Comparison of ENCODE assay signal across 9 cellular contexts in genomic region chr14:67704484-67705089, GRCh38. TPM values are rescaled to one million over a fixed set of nuclear protein-coding genes. Genes with fewer than 3 reads are reported as not detected.
DNase-seq lines count a peak whose midpoint lies in the region; ATAC-seq, FAIRE-seq and TF ChIP-seq lines count a peak whose summit lies in the region.
"Had no signal": no experiment of that assay in that cellular context is flagged by ENCODE, and none has a peak within 500 bp of the region (broad histone marks: within the 10 kb centered on the region; RNA-seq: fewer than 3 reads in every experiment).

No MANE protein-coding gene starts in this region.

- no peaks in the 10 kb centered on the region for H3K79me2 ChIP-seq in HepG2 (ENCODE audit: insufficient read depth, low read length)

- POLR2A ChIA-PET in A673 (lab: Charles Lee; ENCODE audit: low non-redundant PET) (interaction anchor here (0.8 kb wide), 1 partner anchor 9 kb away, joined by 4 read pairs; the partner anchor contains the start of gene RDH11), HepG2 (lab: Yijun Ruan, JAX) (interaction anchor here (1.0 to 1.3 kb wide), 6 partner anchors 9 to 121 kb away, joined by 4 to 10 read pairs (median 6); partner anchors contain the start of genes ARG2 and RDH11)

- H3K4me2 ChIP-seq in HepG2 (ENCODE audit: low read depth, low read length): peak overlapping the region; percentile 30

- H3K4me1 ChIP-seq in A673 (ENCODE audit: insufficient read depth, low read length, poor library complexity, severe bottlenecking) (no peaks in the 10 kb centered on the region), HepG2 (ENCODE audit: insufficient read depth, low read length) (peaks cover 23% of the 10 kb centered on the region), transverse colon (no peaks in the 10 kb centered on the region)

- no peak overlapping the region for H3K27ac ChIP-seq in A673 (ENCODE audit: low read depth, low read length, poor library complexity, severe bottlenecking)
- H3K27ac ChIP-seq in coronary artery: no peak overlapping the region
- no peak overlapping the region for H3K27ac ChIP-seq in HepG2 (ENCODE audit: extremely low read length, insufficient read depth, low read length)
- H3K27ac ChIP-seq in transverse colon: no peak overlapping the region

- CTCF ChIA-PET in A673 (lab: Charles Lee): interaction anchor here (0.5 to 2.4 kb wide), 15 partner anchors 10 to 1836 kb away, joined by 3 to 27 read pairs (median 8); partner anchors contain the start of genes ARG2, ATP6V1D, EIF2S1 and PIGH
- CTCF ChIA-PET in HepG2 (lab: Yijun Ruan, JAX; ENCODE audit: low intra/inter-chr PET ratio, low total read pairs): interaction anchor here (0.9 to 3.7 kb wide), 7 partner anchors 29 to 277 kb away, joined by 3 to 29 read pairs (median 7); partner anchors contain the start of genes ARG2, PIGH and VTI1B

- peak overlapping the region; percentile 58 for H2AFZ ChIP-seq in HepG2 (ENCODE audit: low read length)

- no peaks in the 10 kb centered on the region for H3K27me3 ChIP-seq in A673 (replicated peaks; ENCODE audit: insufficient read depth, low read depth, low read length, poor library complexity)
- no peaks in the 10 kb centered on the region for H3K27me3 ChIP-seq in GM06990 (replicated peaks; ENCODE audit: control insufficient read depth, insufficient read depth, low read length)
- no peaks in the 10 kb centered on the region for H3K27me3 ChIP-seq in HepG2 (ENCODE audit: control insufficient read depth in 1 of 2, insufficient read depth in 2 of 2, low read length in 2 of 2)
- H3K27me3 ChIP-seq in transverse colon: no peaks in the 10 kb centered on the region

- intact Hi-C loops in A673 (cut with micrococcal nuclease; ENCODE audit: unreplicated experiment): loop anchor here (1.0 to 10.0 kb wide), 4 partner anchors 86 to 278 kb away; no protein-coding TSS in a partner anchor
- intact Hi-C loops in HepG2 (cut with micrococcal nuclease; ENCODE audit: unreplicated experiment): loop anchor here (1.0 to 10.0 kb wide), 7 partner anchors 30 to 280 kb away; partner anchors contain the start of genes ARG2 and VTI1B
- intact Hi-C loops in transverse colon (cut with DNase I; ENCODE audit: low total_unique reads): loop anchor here (10.0 kb wide), 1 partner anchor 90 kb away; the partner anchor contains the start of gene ARG2

- H3K36me3 ChIP-seq in A673 (ENCODE audit: insufficient read depth, low read length, poor library complexity, severe bottlenecking) (no peaks in the 10 kb centered on the region), GM06990 (ENCODE audit: control insufficient read depth, insufficient read depth, low read length) (no peaks in the 10 kb centered on the region), HepG2 (replicated peaks in 1 of 2; ENCODE audit: control insufficient read depth in 1 of 2, insufficient read depth in 2 of 2, low read length in 2 of 2) (no peaks in the 10 kb centered on the region), transverse colon (no peaks in the 10 kb centered on the region)

- TF ChIP-seq POLR2A in HepG2 (IDR thresholded peaks at IDR 0.05; ENCODE audit: insufficient read depth in 1 of 2, low read depth in 2 of 2, low read length in 2 of 2) (no peak), transverse colon (IDR thresholded peaks at IDR 0.05) (no peak)

- DNase-seq in A673 (ENCODE audit: low spot score) (peak; percentile 76), GM06990 (ENCODE audit: extremely low read depth, insufficient read length) (peak; percentile 39), NCI-H1092 treated with DMSO at 0.1 percent for 48 hours (lab: John Stamatoyannopoulos, UW) (peak; percentile 82), SIG-M5 (lab: John Stamatoyannopoulos, UW) (peak; percentile 10), coronary artery (ENCODE audit: low spot score) (no peak), HepG2 (ENCODE audit: low spot score) (peak; percentile 54), transverse colon (no peak)

- ATAC-seq in HepG2 (peak; percentile 84), GM21423 (IDR thresholded peaks at IDR 0.05; ENCODE audit: unreplicated experiment) (no peak)

- 0% methylated on average over 3 of the region's 3 CpGs for WGBS in HepG2 (ENCODE audit: low lambda C conversion rate)
- 0% methylated on average over 3 of the region's 3 CpGs for WGBS in transverse colon (ENCODE audit: low coverage in 1 of 2), 2 donors

- H3K9ac ChIP-seq in HepG2 (ENCODE audit: insufficient read depth, low read depth, low read length): no peak overlapping the region

- H3K9me3 ChIP-seq in A673 (ENCODE audit: low read depth, low read length, poor library complexity, severe bottlenecking): peaks cover 12% of the 10 kb centered on the region
- H3K9me3 ChIP-seq in HepG2 (ENCODE audit: low read length): peaks cover 9% of the 10 kb centered on the region
- H3K9me3 ChIP-seq in transverse colon: peaks cover 0 to 5% of the 10 kb centered on the region in 2 donors

- peak; percentile 81 for TF ChIP-seq CTCF in A673 (conservative IDR thresholded peaks at IDR 0.05; ENCODE audit: low read depth, low read length)
- peak; percentile 64 for TF ChIP-seq CTCF in GM06990 (IDR thresholded peaks at IDR 0.05; ENCODE audit: insufficient read depth, low read length, poor library complexity, severe bottlenecking)
- peak; percentile 63 for TF ChIP-seq CTCF in coronary artery (IDR thresholded peaks at IDR 0.05)
- TF ChIP-seq CTCF in HepG2 (CRISPR knock-in tag; IDR thresholded peaks at IDR 0.05): peak; percentile 85
- peak; percentile 59 to 70 (median 61) for TF ChIP-seq CTCF in transverse colon (IDR thresholded peaks at IDR 0.05)

- TF ChIP-seq EP300 in HepG2 (IDR thresholded peaks at IDR 0.05; ENCODE audit: low read depth in 2 of 2, low read length in 2 of 2) (no peak), HepG2 (CRISPR knock-in tag; IDR thresholded peaks at IDR 0.05; ENCODE audit: borderline replicate concordance) (no peak), transverse colon (IDR thresholded peaks at IDR 0.05; ENCODE audit: low read depth) (no peak)

- BruUV-seq in A673 (replicated peaks; lab: Mats Ljungman, UMichigan): no TSS peak
- BruUV-seq in HepG2 (replicated peaks; lab: Mats Ljungman, UMichigan): no TSS peak

- in situ Hi-C loops in HepG2 (cut with HindIII; ENCODE audit: extremely low pct_ligation_motif_present, low pct_unique_long_range_greater_than_20kb) (loop anchor here (5.0 to 10.0 kb wide), 3 partner anchors 37 to 120 kb away; partner anchors contain the start of gene ARG2), transverse colon (cut with MboI; ENCODE audit: low pct_ligation_motif_present in 1 of 4, low pct_unique_long_range_greater_than_20kb in 1 of 4, low sequenced_read_pairs in 3 of 4) (loop anchor here in 3 of 4 donors (10.0 to 25.0 kb wide), 3 partner anchors 92 to 267 kb away; partner anchors contain the start of genes ARG2 (in 1 of the 3) and PIGH (in 1 of the 3))

- TF ChIP-seq RAD21 in HepG2 (CRISPR knock-in tag; IDR thresholded peaks at IDR 0.05): peak; percentile 61; the same call in 1 of the 2 replicates

- peak; percentile 58 for FAIRE-seq in HepG2 (lab: Jason Lieb, UNC)

- H4K20me1 ChIP-seq in HepG2 (ENCODE audit: insufficient read depth, low read length): no peaks in the 10 kb centered on the region

- H3K4me3 ChIP-seq in A673 (ENCODE audit: low read depth, low read length, poor library complexity, severe bottlenecking) (no peak overlapping the region), GM06990 (replicated peaks; ENCODE audit: low read depth, low read length) (no peak overlapping the region), coronary artery (no peak overlapping the region), HepG2 (replicated peaks in 1 of 3; ENCODE audit: insufficient read depth in 1 of 3, low read depth in 2 of 3, low read length in 3 of 3) (no peak overlapping the region), transverse colon (no peak overlapping the region)

RNA-seq across cellular contexts. Expression of gene RDH12, which starts 2.9 kb away (rescaled TPM):
- total RNA-seq in A673 (2021) (not detected in 2 replicates), HepG2 (2016; rRNA removed; fragmentation: Illumina TruSeq; extraction: Trizol) (1.4 and 1.6 TPM in 2 replicates), transverse colon (under 1 TPM in 1 of 4 donors, not detected in 3; 0.27 TPM)
- 0.97 and 1.7 TPM in 2 replicates for total RNA-seq in HepG2 (2016; cell fraction: cytosol; rRNA removed; fragmentation: Illumina TruSeq; extraction: Trizol; ENCODE audit: low read depth)
- 1.2 and 1.4 TPM in 2 replicates for total RNA-seq in HepG2 (2016; cell fraction: insoluble cytoplasmic fraction; rRNA removed; fragmentation: Illumina TruSeq; extraction: Trizol)
- 1.3 and 1.9 TPM in 2 replicates for total RNA-seq in HepG2 (2016; cell fraction: membrane; rRNA removed; fragmentation: Illumina TruSeq; extraction: Trizol)
- total RNA-seq in HepG2 (2016; cell fraction: nucleus; rRNA removed; fragmentation: Illumina TruSeq; extraction: Trizol): 1.3 and 1.6 TPM in 2 replicates
- polyA plus RNA-seq in HepG2 (2011; rRNA removed): 2.1 and 2.6 TPM in 2 replicates
- polyA plus RNA-seq in HepG2 (2011; cell fraction: cytosol; rRNA removed): 1.8 and 2.9 TPM in 2 replicates
- polyA plus RNA-seq in HepG2 (2011; cell fraction: nucleus; rRNA removed): 0.59 and 0.80 TPM in 2 replicates
- polyA plus RNA-seq in HepG2 (2012): 3.1 and 3.8 TPM in 2 replicates
- polyA plus RNA-seq in HepG2 (2016; cell fraction: cytosol; fragmentation: Illumina TruSeq; extraction: Trizol; ENCODE audit: low read depth): 1.7 and 2.0 TPM in 2 replicates
- 1.0 and 1.3 TPM in 2 replicates for polyA plus RNA-seq in HepG2 (2016; cell fraction: insoluble cytoplasmic fraction; fragmentation: Illumina TruSeq; extraction: Trizol; ENCODE audit: low read depth)
- polyA plus RNA-seq in HepG2 (2016; cell fraction: membrane; fragmentation: Illumina TruSeq; extraction: Trizol; ENCODE audit: low read depth): 1.6 and 2.3 TPM in 2 replicates
- 1.5 and 1.8 TPM in 2 replicates for polyA plus RNA-seq in HepG2 (2016; cell fraction: nucleus; fragmentation: Illumina TruSeq; extraction: Trizol; ENCODE audit: insufficient read depth, low read depth)
- 0.07 and 3.1 TPM in 2 replicates for polyA minus RNA-seq in HepG2 (2011; rRNA and poly(A)+ RNA removed; ENCODE audit: low replicate concordance)
- 0.49 TPM in 1 of 2 replicates, not detected in the other for polyA minus RNA-seq in HepG2 (2011; cell fraction: cytosol; rRNA and poly(A)+ RNA removed)
- polyA minus RNA-seq in HepG2 (2011; cell fraction: nucleus; rRNA and poly(A)+ RNA removed): 1.0 and 1.4 TPM in 2 replicates
- total RNA-seq: mononuclear cell had no signal

RNA-seq across cellular contexts. Expression of gene RDH11, which starts 9.0 kb away (rescaled TPM):
- total RNA-seq in A673 (2021) (95.3 and 107 TPM in 2 replicates), HepG2 (2016; rRNA removed; fragmentation: Illumina TruSeq; extraction: Trizol) (51.5 and 106 TPM in 2 replicates), transverse colon (10 to 100 TPM; 30.8 to 53.9 (median 37.2) TPM)
- 50.9 and 57.5 TPM in 2 replicates for total RNA-seq in HepG2 (2016; cell fraction: cytosol; rRNA removed; fragmentation: Illumina TruSeq; extraction: Trizol; ENCODE audit: low read depth)
- 46.6 and 104 TPM in 2 replicates for total RNA-seq in HepG2 (2016; cell fraction: insoluble cytoplasmic fraction; rRNA removed; fragmentation: Illumina TruSeq; extraction: Trizol)
- 32.4 and 37.5 TPM in 2 replicates for total RNA-seq in HepG2 (2016; cell fraction: membrane; rRNA removed; fragmentation: Illumina TruSeq; extraction: Trizol)
- total RNA-seq in HepG2 (2016; cell fraction: nucleus; rRNA removed; fragmentation: Illumina TruSeq; extraction: Trizol): 91.5 and 107 TPM in 2 replicates
- polyA plus RNA-seq in HepG2 (2011; rRNA removed): 131 and 167 TPM in 2 replicates
- polyA plus RNA-seq in HepG2 (2011; cell fraction: cytosol; rRNA removed): 69.3 and 131 TPM in 2 replicates
- polyA plus RNA-seq in HepG2 (2011; cell fraction: nucleus; rRNA removed): 180 and 230 TPM in 2 replicates
- polyA plus RNA-seq in HepG2 (2012): 88.1 and 114 TPM in 2 replicates
- polyA plus RNA-seq in HepG2 (2016; cell fraction: cytosol; fragmentation: Illumina TruSeq; extraction: Trizol; ENCODE audit: low read depth): 4.9 TPM in 2 replicates
- 39.8 and 43.7 TPM in 2 replicates for polyA plus RNA-seq in HepG2 (2016; cell fraction: insoluble cytoplasmic fraction; fragmentation: Illumina TruSeq; extraction: Trizol; ENCODE audit: low read depth)
- 10.9 and 12.8 TPM in 2 replicates for polyA plus RNA-seq in HepG2 (2016; cell fraction: membrane; fragmentation: Illumina TruSeq; extraction: Trizol; ENCODE audit: low read depth)
- polyA plus RNA-seq in HepG2 (2016; cell fraction: nucleus; fragmentation: Illumina TruSeq; extraction: Trizol; ENCODE audit: insufficient read depth, low read depth): 134 and 137 TPM in 2 replicates
- 150 and 285 TPM in 2 replicates for polyA minus RNA-seq in HepG2 (2011; rRNA and poly(A)+ RNA removed; ENCODE audit: low replicate concordance)
- 65.1 and 97.4 TPM in 2 replicates for polyA minus RNA-seq in HepG2 (2011; cell fraction: cytosol; rRNA and poly(A)+ RNA removed)
- polyA minus RNA-seq in HepG2 (2011; cell fraction: nucleus; rRNA and poly(A)+ RNA removed): 82.8 and 127 TPM in 2 replicates

RNA-seq across cellular contexts. Expression of gene VTI1B, which starts 30.2 kb away (rescaled TPM):
- total RNA-seq in A673 (2021) (111 and 123 TPM in 2 replicates), HepG2 (2016; rRNA removed; fragmentation: Illumina TruSeq; extraction: Trizol) (93.4 and 103 TPM in 2 replicates), transverse colon (10 to 100 TPM; 59.5 to 74.8 (median 67.5) TPM)
- total RNA-seq in HepG2 (2016; cell fraction: cytosol; rRNA removed; fragmentation: Illumina TruSeq; extraction: Trizol; ENCODE audit: low read depth): 490 and 499 TPM in 2 replicates
- total RNA-seq in HepG2 (2016; cell fraction: insoluble cytoplasmic fraction; rRNA removed; fragmentation: Illumina TruSeq; extraction: Trizol): 82.3 and 101 TPM in 2 replicates
- 431 and 454 TPM in 2 replicates for total RNA-seq in HepG2 (2016; cell fraction: membrane; rRNA removed; fragmentation: Illumina TruSeq; extraction: Trizol)
- total RNA-seq in HepG2 (2016; cell fraction: nucleus; rRNA removed; fragmentation: Illumina TruSeq; extraction: Trizol): 33.3 and 43.2 TPM in 2 replicates
- polyA plus RNA-seq in HepG2 (2011; rRNA removed): 26.1 and 39.0 TPM in 2 replicates
- polyA plus RNA-seq in HepG2 (2011; cell fraction: cytosol; rRNA removed): 20.7 and 27.3 TPM in 2 replicates
- 9.5 and 12.2 TPM in 2 replicates for polyA plus RNA-seq in HepG2 (2011; cell fraction: nucleus; rRNA removed)
- polyA plus RNA-seq in HepG2 (2012): 31.1 and 40.8 TPM in 2 replicates
- polyA plus RNA-seq in HepG2 (2016; cell fraction: cytosol; fragmentation: Illumina TruSeq; extraction: Trizol; ENCODE audit: low read depth): 700 and 745 TPM in 2 replicates
- polyA plus RNA-seq in HepG2 (2016; cell fraction: insoluble cytoplasmic fraction; fragmentation: Illumina TruSeq; extraction: Trizol; ENCODE audit: low read depth): 92.1 and 96.4 TPM in 2 replicates
- polyA plus RNA-seq in HepG2 (2016; cell fraction: membrane; fragmentation: Illumina TruSeq; extraction: Trizol; ENCODE audit: low read depth): 412 and 438 TPM in 2 replicates
- polyA plus RNA-seq in HepG2 (2016; cell fraction: nucleus; fragmentation: Illumina TruSeq; extraction: Trizol; ENCODE audit: insufficient read depth, low read depth): 62.6 and 62.8 TPM in 2 replicates
- polyA minus RNA-seq in HepG2 (2011; rRNA and poly(A)+ RNA removed; ENCODE audit: low replicate concordance): 16.7 and 35.8 TPM in 2 replicates
- 17.1 and 22.0 TPM in 2 replicates for polyA minus RNA-seq in HepG2 (2011; cell fraction: cytosol; rRNA and poly(A)+ RNA removed)
- polyA minus RNA-seq in HepG2 (2011; cell fraction: nucleus; rRNA and poly(A)+ RNA removed): 25.4 and 25.8 TPM in 2 replicates

Comparison
In these comparisons a context has a peak if more than half of its experiments do, and no peak if none do; other contexts are left out.
1. DNase-seq: peak in A673 (single experiment), GM06990 (single experiment), NCI-H1092 treated with DMSO at 0.1 percent for 48 hours (single experiment), SIG-M5 (single experiment) and HepG2 (single experiment); none in coronary artery (single experiment) and transverse colon (single experiment).
2. Peak in every context shown above with its lines, with median percentiles within 50 percentile points of each other: CTCF ChIP-seq.